Comparison of ENCODE assay signal across 26 cellular contexts in the genomic region with DNA sequence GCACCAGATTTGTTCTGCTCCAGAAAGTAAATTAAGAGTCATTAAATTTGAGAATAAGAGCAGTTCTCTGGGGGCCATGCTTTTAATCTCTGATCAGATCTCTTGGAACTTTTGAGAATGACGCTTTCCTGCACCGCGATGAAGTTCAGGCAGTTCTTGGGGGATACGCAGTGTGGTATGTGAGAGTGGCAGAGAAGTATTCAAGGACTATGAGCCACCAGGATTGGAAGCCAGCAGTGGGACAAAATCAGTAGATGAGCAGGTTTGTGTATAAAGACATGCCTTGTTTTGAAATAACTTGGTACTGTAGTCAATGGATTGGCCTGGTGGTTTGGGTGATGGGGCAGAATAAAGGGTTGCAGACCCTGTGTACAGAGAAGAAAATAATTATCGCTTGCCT.
A peak's percentile ranks its signal among the peaks of the same experiment; 100 is the strongest.
DNase-seq lines count a peak whose midpoint lies in the region; TF ChIP-seq lines count a peak whose summit lies in the region.
"Had no signal": no experiment of that assay in that cellular context is flagged by ENCODE, and none has a peak within 500 bp of the region (broad histone marks: within the 10 kb centered on the region; RNA-seq: fewer than 3 reads in every experiment).

No MANE protein-coding gene starts in this region.

- no peaks in the 10 kb centered on the region for H3K9me3 Mint-ChIP-seq in H9
- H3K9me3 Mint-ChIP-seq: CD4-positive, CD25-positive, alpha-beta regulatory T cell had no signal

- TF ChIP-seq CTCF in AG10803 (conservative IDR thresholded peaks at IDR 0.05; ENCODE audit: low read length): no peak
- TF ChIP-seq CTCF in retinal pigment epithelial cell (conservative IDR thresholded peaks at IDR 0.05; ENCODE audit: low read depth, low read length): no peak
- no peak for TF ChIP-seq CTCF in H9 (conservative IDR thresholded peaks at IDR 0.05)

- no peak overlapping the region for H4K8ac ChIP-seq in H9 (replicated peaks; ENCODE audit: insufficient read length, low read depth, low read length)

- no peak overlapping the region for H2BK20ac ChIP-seq in H9 (ENCODE audit: low read depth, low read length, poor library complexity, severe bottlenecking)

- H4K91ac ChIP-seq in H9 (ENCODE audit: insufficient read length, low read depth, low read length): no peak overlapping the region

- no peak overlapping the region for H3K56ac ChIP-seq in H9 (ENCODE audit: insufficient read length, low read depth, low read length)

- no peak overlapping the region for H4K5ac ChIP-seq in H9 (ENCODE audit: insufficient read length, low read depth, low read length)

- no peak overlapping the region for H3K4me2 ChIP-seq in H9 (ENCODE audit: insufficient read depth, insufficient read length, low read length)
- H3K4me2 ChIP-seq: A549, BLaER1 had no signal

- H3K4me1 Mint-ChIP-seq in H9: peaks cover 17 to 33% of the 10 kb centered on the region in 2 experiments
- H3K4me1 Mint-ChIP-seq: CD4-positive, CD25-positive, alpha-beta regulatory T cell had no signal

- no peak overlapping the region for H3K18ac ChIP-seq in H9 (ENCODE audit: insufficient read length, low read depth, low read length)

- H2AK5ac ChIP-seq in H9 (ENCODE audit: insufficient read length, low read length): no peak overlapping the region

- no peak overlapping the region for H3K23ac ChIP-seq in H9 (ENCODE audit: insufficient read length, low read depth, low read length)

- H3K36me3 Mint-ChIP-seq in H9 (ENCODE audit: insufficient read depth in 1 of 3, low read depth in 3 of 3): no peaks in the 10 kb centered on the region
- H3K36me3 Mint-ChIP-seq: CD4-positive, CD25-positive, alpha-beta regulatory T cell had no signal

- no peaks in the 10 kb centered on the region for H3K79me2 ChIP-seq in H9 (ENCODE audit: insufficient read depth, low read length)

- H4K20me1 ChIP-seq in H9 (ENCODE audit: control insufficient read depth, insufficient read depth, insufficient read length): no peaks in the 10 kb centered on the region
- H4K20me1 ChIP-seq: BLaER1 had no signal

- H3K27me3 Mint-ChIP-seq in H9 (ENCODE audit: low read depth): no peaks in the 10 kb centered on the region
- H3K27me3 Mint-ChIP-seq: CD4-positive, CD25-positive, alpha-beta regulatory T cell had no signal

- no peaks in the 10 kb centered on the region for H3K4me1 ChIP-seq in H9 (ENCODE audit: insufficient read depth, low read length)
- H3K4me1 ChIP-seq: A549, BLaER1, SJCRH30 had no signal

- H3K27ac Mint-ChIP-seq in H9: no peak overlapping the region
- H3K27ac Mint-ChIP-seq: CD4-positive, CD25-positive, alpha-beta regulatory T cell had no signal

- H2AFZ ChIP-seq in H9 (ENCODE audit: low read length): no peak overlapping the region

- H3K14ac ChIP-seq in H9 (ENCODE audit: insufficient read depth, low read length): no peak overlapping the region

- H3K9me3 ChIP-seq in H9 (ENCODE audit: control insufficient read depth, low read depth, low read length): no peaks in the 10 kb centered on the region
- H3K9me3 ChIP-seq: A549, BLaER1, SJCRH30 had no signal

- H2BK120ac ChIP-seq in H9 (ENCODE audit: low read depth, low read length, poor library complexity, severe bottlenecking): no peak overlapping the region

- DNase-seq in AG10803 (ENCODE audit: low read depth) (peak; percentile 29), LHCN-M2 (ENCODE audit: low read depth) (peak; percentile 4), kidney tubule cell (ENCODE audit: low spot score) (peak; percentile 42), retinal pigment epithelial cell (ENCODE audit: low read depth) (peak; percentile 54), activated gamma-delta T cell treated with Interleukin-2 at 50 U/mL for 16 hours (no peak), NCI-H1694 (lab: John Stamatoyannopoulos, UW) (no peak), H9 (no peak), activated gamma-delta T cell (lab: John Stamatoyannopoulos, UW) (no peak)
- DNase-seq: CD4-positive, CD25-positive, alpha-beta regulatory T cell; DMS153; GDM1; MV-4-11; NCI-H1105; NCI-H1436 treated with DMSO at 0.1 percent for 48 hours; NCI-H1930; NCI-H2107; NCI-H446; NCI-H524 treated with DMSO at 0.1 percent for 48 hours; NCI-H774; NK-92 treated with Interleukin-12 subunit alpha and Interleukin-12 subunit beta, amount 100 ng/mL, for 24 hours; PC-3; SJCRH30 had no signal

- H2BK12ac ChIP-seq in H9 (ENCODE audit: insufficient read length, low read depth, low read length): no peak overlapping the region

- no peak overlapping the region for H2BK5ac ChIP-seq in H9 (ENCODE audit: insufficient read length, low read length)

- H3K4me3 ChIP-seq in AG10803 (ENCODE audit: low read length): no peak overlapping the region
- no peak overlapping the region for H3K4me3 ChIP-seq in retinal pigment epithelial cell (ENCODE audit: low read length)
- H3K4me3 ChIP-seq: A549, BLaER1, GM12878, SJCRH30 had no signal

- H3K27ac ChIP-seq in H9 (ENCODE audit: insufficient read length, low read depth, low read length): no peak overlapping the region
- H3K27ac ChIP-seq: A549, BLaER1, HL-60, SJCRH30 had no signal

- no CpG with 5 or more reads among the region's 5 CpGs for WGBS in H9 (ENCODE audit: extremely low coverage, insufficient read length, low lambda C conversion rate)

- no peak overlapping the region for H3K4ac ChIP-seq in H9 (ENCODE audit: low read depth, low read length)

- H3T11ph ChIP-seq in H9 (ENCODE audit: low read length): no peak overlapping the region

- H3K79me1 ChIP-seq in H9 (ENCODE audit: insufficient read depth, low read depth, low read length, poor library complexity, severe bottlenecking): no peaks in the 10 kb centered on the region

- no peak overlapping the region for H3K9ac ChIP-seq in H9 (ENCODE audit: extremely low read depth, insufficient read length, low read length)
- H3K9ac ChIP-seq: BLaER1 had no signal

- H3K27me3 ChIP-seq in H9 (ENCODE audit: insufficient read depth, low read length): no peaks in the 10 kb centered on the region
- H3K27me3 ChIP-seq: BLaER1, SJCRH30 had no signal

- no peak overlapping the region for H3K4me3 Mint-ChIP-seq in H9
- H3K4me3 Mint-ChIP-seq: CD4-positive, CD25-positive, alpha-beta regulatory T cell had no signal

- H3K23me2 ChIP-seq in H9 (ENCODE audit: insufficient read length, low read depth, low read length, poor library complexity, severe bottlenecking): no peaks in the 10 kb centered on the region

- H2BK15ac ChIP-seq in H9 (ENCODE audit: low read depth, low read length): no peak overlapping the region

Comparison
In these comparisons a context has a peak if more than half of its experiments do, and no peak if none do; other contexts are left out.
1. DNase-seq: peak in AG10803 (single experiment), LHCN-M2 (single experiment), kidney tubule cell (single experiment) and retinal pigment epithelial cell (single experiment); none in activated gamma-delta T cell treated with Interleukin-2 at 50 U/mL for 16 hours (single experiment), NCI-H1694 (single experiment), H9 (single experiment) and activated gamma-delta T cell (single experiment).